ENCODE assay signal across 1 cellular context in genomic region chr16:88650749-88651275, GRCh38.
TF ChIP-seq lines count a peak whose summit lies in the region.

CYBA (minus strand) TSS chr16:88651053; CDS start chr16:88651013, 40 bp downstream.

TF ChIP-seq in HCT116, 20 proteins besides CTCF, POLR2A, EP300 and RAD21 (continued from another document):
- TF ChIP-seq, protein P1, sequence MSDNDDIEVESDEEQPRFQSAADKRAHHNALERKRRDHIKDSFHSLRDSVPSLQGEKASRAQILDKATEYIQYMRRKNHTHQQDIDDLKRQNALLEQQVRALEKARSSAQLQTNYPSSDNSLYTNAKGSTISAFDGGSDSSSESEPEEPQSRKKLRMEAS (IDR thresholded peaks at IDR 0.05): no peak
- TF ChIP-seq ZNF274 (IDR thresholded peaks at IDR 0.05; ENCODE audit: low read depth, low read length) (no peak), EZH2phosphoT487 (IDR thresholded peaks at IDR 0.05; ENCODE audit: borderline replicate concordance) (no peak), ZFX (IDR thresholded peaks at IDR 0.05) (peak; percentile 86; the same call in 1 of the 2 replicates)
